ENCODE assay signal across 19 cellular contexts in genomic region chr7:11478873-11479272, GRCh38.
"Had no signal": no experiment of that assay in that cellular context is flagged by ENCODE, and none has a peak within 500 bp of the region (broad histone marks: within the 10 kb centered on the region; RNA-seq: fewer than 3 reads in every experiment).

No MANE protein-coding gene starts in this region.

- H3K4me3 ChIP-seq: hepatocyte, left ventricle myocardium inferior, lung, neural progenitor cell, ovary, right atrium auricular region, tibial artery, upper lobe of left lung, vagina had no signal

- H3K9ac ChIP-seq: neural progenitor cell had no signal

- H3K27ac ChIP-seq: foreskin keratinocyte, hepatocyte, left ventricle myocardium inferior, neural progenitor cell, ovary, right atrium auricular region, tibial artery, upper lobe of left lung, vagina had no signal

- H3K4me2 ChIP-seq: hepatocyte, neural progenitor cell had no signal

- H2AFZ ChIP-seq: hepatocyte, neural progenitor cell had no signal

- FAIRE-seq: kidney, small intestine had no signal

- ATAC-seq: foreskin keratinocyte; left cardiac atrium; natural killer cell treated with Interleukin-12 subunit alpha and Interleukin-12 subunit beta and Interleukin-15 and Interleukin-18, amount 100 ng/mL, for 72 hours had no signal

- H3K36me3 ChIP-seq: left ventricle myocardium inferior, neural progenitor cell, ovary, right atrium auricular region, tibial artery, upper lobe of left lung, vagina had no signal

- H3K27me3 ChIP-seq: foreskin keratinocyte, hepatocyte, neural progenitor cell, ovary, right atrium auricular region, tibial artery, upper lobe of left lung, vagina had no signal

- DNase-seq: dermis blood vessel endothelial cell; foreskin keratinocyte; kidney; left cardiac atrium; left ventricle myocardium inferior; mesenchymal stem cell; midbrain; nucleus accumbens; ovary; small intestine; stimulated activated CD4-positive, alpha-beta T cell treated with anti-CD3 and anti-CD28 coated beads, Interleukin-12 subunit alpha, Interleukin-12 subunit beta, amount 100 ng/mL, for 4 hours; tibial artery; upper lobe of left lung had no signal

- H3K9me3 ChIP-seq: left ventricle myocardium inferior, ovary, right atrium auricular region, tibial artery, upper lobe of left lung, vagina had no signal

- H3K79me2 ChIP-seq: hepatocyte had no signal

- H3K4me1 ChIP-seq: foreskin keratinocyte, left ventricle myocardium inferior, neural progenitor cell, right atrium auricular region, tibial artery, upper lobe of left lung, vagina had no signal
